Comparison of ENCODE assay signal across 14 cellular contexts in the genomic region with DNA sequence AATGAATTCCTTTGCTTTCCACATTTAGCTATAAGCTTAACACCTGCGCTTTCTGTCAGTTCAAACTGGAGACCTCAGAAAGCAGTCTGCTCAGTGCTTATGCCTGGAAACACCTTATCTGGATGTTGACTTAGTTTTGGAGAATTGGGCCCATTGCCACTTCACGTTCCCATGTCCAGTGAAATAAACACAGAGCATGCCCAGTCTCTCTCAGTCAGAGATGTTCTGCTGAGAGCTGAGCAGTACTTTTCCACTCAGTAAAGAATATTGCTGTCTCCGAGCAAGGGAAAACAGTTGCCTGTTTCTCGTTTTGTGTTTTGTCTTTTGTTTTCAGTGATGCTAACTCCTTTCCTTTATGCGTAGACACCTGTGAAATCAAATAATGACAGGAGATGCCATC.
DNase-seq lines count a peak whose midpoint lies in the region; ATAC-seq and TF ChIP-seq lines count a peak whose summit lies in the region.
"Had no signal": no experiment of that assay in that cellular context is flagged by ENCODE, and none has a peak within 500 bp of the region (broad histone marks: within the 10 kb centered on the region; RNA-seq: fewer than 3 reads in every experiment).

No MANE protein-coding gene starts in this region.

- no peak overlapping the region for H2AFZ ChIP-seq in neural cell (ENCODE audit: low read depth, low read length)
- H2AFZ ChIP-seq: PC-9 had no signal

- H3K36me3 ChIP-seq in neural cell (ENCODE audit: insufficient read depth, low read length) (no peaks in the 10 kb centered on the region), upper lobe of right lung (no peaks in the 10 kb centered on the region)
- no peaks in the 10 kb centered on the region for H3K36me3 ChIP-seq in effector memory CD4-positive, alpha-beta T cell (ENCODE audit: control insufficient read depth, insufficient read depth, low read length)

- no peaks in the 10 kb centered on the region for H3F3A ChIP-seq in neural cell (ENCODE audit: insufficient read depth, low read length, poor library complexity, severe bottlenecking)

- no peaks in the 10 kb centered on the region for H4K20me1 ChIP-seq in neural cell (ENCODE audit: insufficient read depth)

- ATAC-seq in Right ventricle myocardium superior (ENCODE audit: poor library complexity) (peak; percentile 84), upper lobe of right lung (peak; percentile 74), HG03354 (IDR thresholded peaks at IDR 0.05; ENCODE audit: poor library complexity, severe bottlenecking, unreplicated experiment) (no peak)
- ATAC-seq: activated naive CD8-positive, alpha-beta T cell treated with anti-CD3 and anti-CD28 coated beads, Interleukin-2, amount 50 U/mL, for 24 hours; natural killer cell treated with Interleukin-12 subunit alpha and Interleukin-12 subunit beta and Interleukin-15 and Interleukin-18, amount 100 ng/mL, for 72 hours; stimulated activated naive CD8-positive, alpha-beta T cell treated with anti-CD3 and anti-CD28 coated beads, Interleukin-15, amount 100 ng/mL, for 72 hours had no signal

- peaks cover 10% of the 10 kb centered on the region for H3K4me1 ChIP-seq in upper lobe of right lung
- no peaks in the 10 kb centered on the region for H3K4me1 ChIP-seq in effector memory CD4-positive, alpha-beta T cell (ENCODE audit: control insufficient read depth, insufficient read depth, low read length, poor library complexity, severe bottlenecking)

- H3K4me3 ChIP-seq in neural cell (ENCODE audit: low read length) (peak overlapping the region; percentile 45), upper lobe of right lung (peak overlapping the region; percentile 43)
- H3K4me3 ChIP-seq in effector memory CD4-positive, alpha-beta T cell (ENCODE audit: insufficient read depth, low read depth, low read length, poor library complexity, severe bottlenecking): no peak overlapping the region
- H3K4me3 ChIP-seq: PC-9 had no signal

- no peak overlapping the region for H3K9ac ChIP-seq in neural cell (ENCODE audit: low read length)

- TF ChIP-seq RAD21 in neural cell (conservative IDR thresholded peaks at IDR 0.05): no peak

- DNase-seq in NCI-H510A treated with DMSO at 0.1 percent for 48 hours (lab: John Stamatoyannopoulos, UW): peak; percentile 17
- no peak for DNase-seq in NCI-H510A (lab: John Stamatoyannopoulos, UW)
- no peak for DNase-seq in Right ventricle myocardium superior
- DNase-seq in upper lobe of right lung: no peak
- no peak for DNase-seq in effector memory CD4-positive, alpha-beta T cell
- DNase-seq in NCI-H226: no peak
- DNase-seq: activated naive CD8-positive, alpha-beta T cell treated with anti-CD3 and anti-CD28 coated beads, Interleukin-2, amount 50 U/mL, for 24 hours; PC-9; stimulated activated CD4-positive, alpha-beta T cell treated with anti-CD3 and anti-CD28 coated beads, Interleukin-2, amount 100 ng/mL, for 24 hours; stimulated activated naive CD8-positive, alpha-beta T cell treated with anti-CD3 and anti-CD28 coated beads, Interleukin-15, amount 100 ng/mL, for 72 hours; T-helper 9 cell had no signal

- H3K27me3 ChIP-seq in neural cell (ENCODE audit: insufficient read depth, low read depth, low read length) (no peaks in the 10 kb centered on the region), upper lobe of right lung (no peaks in the 10 kb centered on the region)
- H3K27me3 ChIP-seq in effector memory CD4-positive, alpha-beta T cell (replicated peaks; ENCODE audit: control insufficient read depth, insufficient read depth, low read length, poor library complexity, severe bottlenecking): no peaks in the 10 kb centered on the region

- no peaks in the 10 kb centered on the region for H3K79me2 ChIP-seq in neural cell (replicated peaks; ENCODE audit: insufficient read depth, low read length)

- no peak for TF ChIP-seq CTCF in neural cell (IDR thresholded peaks at IDR 0.05; ENCODE audit: poor library complexity, severe bottlenecking)
- no peak for TF ChIP-seq CTCF in upper lobe of right lung (IDR thresholded peaks at IDR 0.05)

- H3K27ac ChIP-seq in neural cell (ENCODE audit: low read length): peak overlapping the region; percentile 45
- peak overlapping the region; percentile 62 for H3K27ac ChIP-seq in upper lobe of right lung
- no peak overlapping the region for H3K27ac ChIP-seq in effector memory CD4-positive, alpha-beta T cell (ENCODE audit: insufficient read depth, low read length, poor library complexity, severe bottlenecking)
- H3K27ac ChIP-seq: PC-9 had no signal

- intact Hi-C loops in Right ventricle myocardium superior (cut with DNase I): no loop called here
- intact Hi-C loops in upper lobe of right lung (cut with DNase I): no loop called here

- H3K4me2 ChIP-seq in neural cell (ENCODE audit: low read length): no peak overlapping the region
- H3K4me2 ChIP-seq: PC-9 had no signal

- no peak for TF ChIP-seq EP300 in neural cell (conservative IDR thresholded peaks at IDR 0.05; ENCODE audit: poor library complexity, severe bottlenecking)

- H3K9me2 ChIP-seq in neural cell (ENCODE audit: insufficient read depth, low read length): no peaks in the 10 kb centered on the region

- H3K9me3 ChIP-seq in neural cell (ENCODE audit: low read length) (no peaks in the 10 kb centered on the region), upper lobe of right lung (no peaks in the 10 kb centered on the region)
- no peaks in the 10 kb centered on the region for H3K9me3 ChIP-seq in effector memory CD4-positive, alpha-beta T cell (ENCODE audit: control insufficient read depth, low read length)

TF ChIP-seq in neural cell, 6 proteins besides CTCF, POLR2A, EP300 and RAD21:
- no peak for TF ChIP-seq EZH2 (IDR thresholded peaks at IDR 0.05; ENCODE audit: borderline replicate concordance, insufficient read depth, low read length, poor library complexity, severe bottlenecking)
- TF ChIP-seq POLR2AphosphoS5 (IDR thresholded peaks at IDR 0.05): no peak
- TF ChIP-seq TAF1 (IDR thresholded peaks at IDR 0.05; ENCODE audit: low read depth): no peak
- TF ChIP-seq, protein P1, sequence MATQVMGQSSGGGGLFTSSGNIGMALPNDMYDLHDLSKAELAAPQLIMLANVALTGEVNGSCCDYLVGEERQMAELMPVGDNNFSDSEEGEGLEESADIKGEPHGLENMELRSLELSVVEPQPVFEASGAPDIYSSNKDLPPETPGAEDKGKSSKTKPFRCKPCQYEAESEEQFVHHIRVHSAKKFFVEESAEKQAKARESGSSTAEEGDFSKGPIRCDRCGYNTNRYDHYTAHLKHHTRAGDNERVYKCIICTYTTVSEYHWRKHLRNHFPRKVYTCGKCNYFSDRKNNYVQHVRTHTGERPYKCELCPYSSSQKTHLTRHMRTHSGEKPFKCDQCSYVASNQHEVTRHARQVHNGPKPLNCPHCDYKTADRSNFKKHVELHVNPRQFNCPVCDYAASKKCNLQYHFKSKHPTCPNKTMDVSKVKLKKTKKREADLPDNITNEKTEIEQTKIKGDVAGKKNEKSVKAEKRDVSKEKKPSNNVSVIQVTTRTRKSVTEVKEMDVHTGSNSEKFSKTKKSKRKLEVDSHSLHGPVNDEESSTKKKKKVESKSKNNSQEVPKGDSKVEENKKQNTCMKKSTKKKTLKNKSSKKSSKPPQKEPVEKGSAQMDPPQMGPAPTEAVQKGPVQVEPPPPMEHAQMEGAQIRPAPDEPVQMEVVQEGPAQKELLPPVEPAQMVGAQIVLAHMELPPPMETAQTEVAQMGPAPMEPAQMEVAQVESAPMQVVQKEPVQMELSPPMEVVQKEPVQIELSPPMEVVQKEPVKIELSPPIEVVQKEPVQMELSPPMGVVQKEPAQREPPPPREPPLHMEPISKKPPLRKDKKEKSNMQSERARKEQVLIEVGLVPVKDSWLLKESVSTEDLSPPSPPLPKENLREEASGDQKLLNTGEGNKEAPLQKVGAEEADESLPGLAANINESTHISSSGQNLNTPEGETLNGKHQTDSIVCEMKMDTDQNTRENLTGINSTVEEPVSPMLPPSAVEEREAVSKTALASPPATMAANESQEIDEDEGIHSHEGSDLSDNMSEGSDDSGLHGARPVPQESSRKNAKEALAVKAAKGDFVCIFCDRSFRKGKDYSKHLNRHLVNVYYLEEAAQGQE (IDR thresholded peaks at IDR 0.05; ENCODE audit: borderline replicate concordance): no peak
- TF ChIP-seq SMC3 (conservative IDR thresholded peaks at IDR 0.05; ENCODE audit: poor library complexity): no peak
- no peak for TF ChIP-seq MXI1 (conservative IDR thresholded peaks at IDR 0.05; ENCODE audit: poor library complexity, severe bottlenecking)
